22 cellular contexts compared by ENCODE assay signal in the genomic region with DNA sequence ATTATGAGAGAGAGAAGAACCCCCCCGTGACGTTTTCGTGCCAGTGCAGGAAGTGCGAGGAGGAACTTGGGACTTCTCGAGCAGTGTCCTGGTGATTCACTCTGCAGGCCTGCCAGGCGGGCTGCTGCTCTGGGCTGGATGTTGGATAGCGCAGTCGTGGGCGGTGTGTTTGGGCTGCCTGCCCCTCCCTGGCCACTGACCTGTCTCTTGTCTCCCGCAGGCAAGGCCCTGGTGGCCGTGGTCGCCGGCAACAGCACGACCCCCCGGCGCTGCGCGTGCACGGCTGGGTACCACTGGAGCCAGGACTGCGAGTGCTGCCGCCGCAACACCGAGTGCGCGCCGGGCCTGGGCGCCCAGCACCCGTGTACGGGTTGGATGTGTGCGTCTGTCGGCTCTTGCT.
"Had no signal": no experiment of that assay in that cellular context is flagged by ENCODE, and none has a peak within 500 bp of the region (broad histone marks: within the 10 kb centered on the region; RNA-seq: fewer than 3 reads in every experiment).

No MANE protein-coding gene starts in this region.

- H3K27me3 Mint-ChIP-seq: activated naive CD8-positive, alpha-beta T cell; activated T-cell treated with anti-CD3 and anti-CD28 coated beads, Interleukin-2, amount 50 U/mL, for 24 hours had no signal

- H3K4me1 ChIP-seq: adrenal gland, ascending aorta, heart right ventricle, vagina had no signal

- H3K4me3 Mint-ChIP-seq: activated naive CD8-positive, alpha-beta T cell; activated T-cell treated with anti-CD3 and anti-CD28 coated beads, Interleukin-2, amount 50 U/mL, for 24 hours; dendritic cell treated with granulocyte-macrophage colony-stimulating factor and Interleukin-4, amounts not matched to agents 40 ng/mL and 50 ng/mL, for 4 days; mesothelial cell of epicardium; natural killer cell; stimulated activated effector memory CD8-positive, alpha-beta T cell treated with anti-CD3 and anti-CD28 coated beads, Interleukin-12 subunit alpha, Interleukin-12 subunit beta, amount 100 ng/mL, for 72 hours; T-helper 2 cell treated with Interferon-gamma antibody and Interleukin-4, amounts not matched to agents 5 μg/mL and 100 μg/mL, for 36 hours had no signal

- H3K27ac Mint-ChIP-seq: activated naive CD8-positive, alpha-beta T cell; activated T-cell treated with anti-CD3 and anti-CD28 coated beads, Interleukin-2, amount 50 U/mL, for 24 hours; activated T-helper 2 cell treated with anti-CD3 and anti-CD28 coated beads, Interferon-gamma antibody, Interleukin-2, Interleukin-4, amounts not matched to agents 10 μg/mL and 5 μg/mL and 100 μg/mL, durations not matched to agents 14 hours and 24 hours and 36 hours; dendritic cell treated with granulocyte-macrophage colony-stimulating factor and Interleukin-4, amounts not matched to agents 40 ng/mL and 50 ng/mL, for 4 days; mesothelial cell of epicardium; natural killer cell; stimulated activated effector memory CD8-positive, alpha-beta T cell treated with anti-CD3 and anti-CD28 coated beads, Interleukin-12 subunit alpha, Interleukin-12 subunit beta, amount 100 ng/mL, for 72 hours; T-helper 2 cell treated with Interferon-gamma antibody and Interleukin-4, amounts not matched to agents 5 μg/mL and 100 μg/mL, for 36 hours had no signal

- H3K9me3 ChIP-seq: adrenal gland, ascending aorta, heart right ventricle, vagina had no signal

- ATAC-seq: left lobe of liver; sciatic nerve; stimulated activated effector memory CD8-positive, alpha-beta T cell treated with anti-CD3 and anti-CD28 coated beads, Interleukin-12 subunit alpha, Interleukin-12 subunit beta, amount 100 ng/mL, for 72 hours had no signal

- DNase-seq: activated naive CD4-positive, alpha-beta T cell; activated T-cell treated with anti-CD3 and anti-CD28 coated beads, Interleukin-2, amount 50 U/mL, for 24 hours; brain microvascular endothelial cell; caudate nucleus; effector CD4-positive, alpha-beta T cell; erythroblast; foreskin fibroblast; heart right ventricle; natural killer cell; small intestine; stimulated activated CD4-positive, alpha-beta T cell treated with anti-CD3 and anti-CD28 coated beads, Interleukin-2, amount 100 ng/mL, for 24 hours had no signal

- H3K36me3 Mint-ChIP-seq: activated naive CD8-positive, alpha-beta T cell; mesothelial cell of epicardium; natural killer cell had no signal

- H3K27ac ChIP-seq: adrenal gland, ascending aorta, brain microvascular endothelial cell, heart right ventricle, vagina had no signal

- H3K9me3 Mint-ChIP-seq: activated T-cell treated with anti-CD3 and anti-CD28 coated beads, Interleukin-2, amount 50 U/mL, for 24 hours; activated T-helper 2 cell treated with anti-CD3 and anti-CD28 coated beads, Interferon-gamma antibody, Interleukin-2, Interleukin-4, amounts not matched to agents 10 μg/mL and 5 μg/mL and 100 μg/mL, durations not matched to agents 14 hours and 24 hours and 36 hours; dendritic cell treated with granulocyte-macrophage colony-stimulating factor and Interleukin-4, amounts not matched to agents 40 ng/mL and 50 ng/mL, for 4 days; mesothelial cell of epicardium; natural killer cell; stimulated activated effector memory CD8-positive, alpha-beta T cell treated with anti-CD3 and anti-CD28 coated beads, Interleukin-12 subunit alpha, Interleukin-12 subunit beta, amount 100 ng/mL, for 72 hours; T-helper 2 cell treated with Interferon-gamma antibody and Interleukin-4, amounts not matched to agents 5 μg/mL and 100 μg/mL, for 36 hours had no signal

- H3K4me1 Mint-ChIP-seq: mesothelial cell of epicardium, natural killer cell had no signal

- H3K4me3 ChIP-seq: adrenal gland, ascending aorta, heart right ventricle, vagina had no signal

- H3K27me3 ChIP-seq: adrenal gland, ascending aorta, brain microvascular endothelial cell, heart right ventricle, vagina had no signal
